In genomic region chr10:101353692-101354583, GRCh38 we compare ENCODE assay signal across 8 cellular contexts. TPM values are rescaled to one million over a fixed set of nuclear protein-coding genes. Genes with fewer than 3 reads are reported as not detected.
DNase-seq lines count a peak whose midpoint lies in the region; ATAC-seq, FAIRE-seq and TF ChIP-seq lines count a peak whose summit lies in the region.

Gene BTRC (plus strand): TSS chr10:101354165. CDS start chr10:101354181, 16 bp downstream.

- H3K36me3 ChIP-seq in IMR-90 (ENCODE audit: control insufficient read depth, insufficient read depth, low read length): no peaks in the 10 kb centered on the region
- H3K36me3 ChIP-seq in endothelial cell of umbilical vein (ENCODE audit: control insufficient read depth in 2 of 2, extremely low read depth in 1 of 2, insufficient read depth in 2 of 2, low read length in 2 of 2): no peaks in the 10 kb centered on the region

- H3K4me1 ChIP-seq in IMR-90 (ENCODE audit: control insufficient read depth, insufficient read depth, low read length) (peaks cover 3% of the 10 kb centered on the region), endothelial cell of umbilical vein (ENCODE audit: control insufficient read depth, extremely low read depth, insufficient read depth, low read length) (peaks cover 11% of the 10 kb centered on the region)

- no peak for TF ChIP-seq CTCF in IMR-90 (conservative IDR thresholded peaks at IDR 0.05; ENCODE audit: low read depth, low read length)
- TF ChIP-seq CTCF in endothelial cell of umbilical vein (IDR thresholded peaks at IDR 0.05; ENCODE audit: extremely low read depth in 1 of 2, insufficient read depth in 1 of 2, low read depth in 1 of 2, low read length in 2 of 2): no peak

- intact Hi-C loops in IMR-90 (cut with micrococcal nuclease): no loop called here
- intact Hi-C loops in endothelial cell of umbilical vein (cut with micrococcal nuclease): loop anchor here (1.0 to 5.0 kb wide), 2 partner anchors 12 to 88 kb away; no protein-coding TSS in a partner anchor

- H3K4me2 ChIP-seq in IMR-90 (ENCODE audit: low read depth, low read length) (peak within 1 kb of the TSS; percentile 82), endothelial cell of umbilical vein (ENCODE audit: insufficient read depth, low read length) (peak within 1 kb of the TSS; percentile 91)

- H2AFZ ChIP-seq in IMR-90 (replicated peaks; ENCODE audit: low read length, poor library complexity): peak within 1 kb of the TSS; percentile 99
- peak within 1 kb of the TSS; percentile 100 for H2AFZ ChIP-seq in endothelial cell of umbilical vein (ENCODE audit: low read depth, low read length)

- no TSS peak for BruUV-seq in IMR-90 (replicated peaks; lab: Mats Ljungman, UMichigan)
- no TSS peak for BruUV-seq in endothelial cell of umbilical vein (replicated peaks; lab: Mats Ljungman, UMichigan)

- no peak within 1 kb of the TSS for H2BK20ac ChIP-seq in IMR-90 (ENCODE audit: low read depth, low read length)

- peak within 1 kb of the TSS; percentile 30 for H4K91ac ChIP-seq in IMR-90 (ENCODE audit: insufficient read depth, low read depth, low read length)

- peaks cover 13% of the 10 kb centered on the region for H3K79me2 ChIP-seq in endothelial cell of umbilical vein (ENCODE audit: control insufficient read depth, insufficient read depth, low read length)

- TF ChIP-seq RAD21 in IMR-90 (IDR thresholded peaks at IDR 0.05; ENCODE audit: low read length): no peak

- POLR2A ChIA-PET in IMR-90 (lab: Charles Lee; ENCODE audit: unreplicated experiment) (interaction anchor here (0.5 kb wide), 1 partner anchor 45 kb away, joined by 5 read pairs; no protein-coding TSS in a partner anchor), endothelial cell of umbilical vein (lab: Charles Lee) (interaction anchor here (0.6 kb wide), 1 partner anchor 404 kb away, joined by 3 read pairs; no protein-coding TSS in a partner anchor)

- 1% methylated on average over 42 of the region's 70 CpGs; no CpG with 5 or more reads in 1 of the 2 experiments for WGBS in IMR-90 (ENCODE audit: extremely low coverage in 2 of 2, insufficient read length in 1 of 2), 2 experiments

- H3K4me3 ChIP-seq in IMR-90 (ENCODE audit: insufficient read depth, low read depth, low read length) (peak within 1 kb of the TSS; percentile 59), endothelial cell of umbilical vein (replicated peaks in 1 of 3; ENCODE audit: insufficient read depth in 1 of 3, low read depth in 1 of 3, low read length in 3 of 3) (peak within 1 kb of the TSS; percentile 76 to 97 (median 78))

- H2BK5ac ChIP-seq in IMR-90 (ENCODE audit: low read depth, low read length, poor library complexity, severe bottlenecking): peak within 1 kb of the TSS; percentile 64

- no peaks in the 10 kb centered on the region for H3K9me3 ChIP-seq in IMR-90 (ENCODE audit: control insufficient read depth, insufficient read depth, low read length)
- H3K9me3 ChIP-seq in endothelial cell of umbilical vein (replicated peaks; ENCODE audit: control insufficient read depth, insufficient read depth, low read length): no peaks in the 10 kb centered on the region

- TF ChIP-seq POLR2A in IMR-90 (IDR thresholded peaks at IDR 0.05; ENCODE audit: low read depth, low read length): peak; percentile 80
- TF ChIP-seq POLR2A in endothelial cell of umbilical vein (IDR thresholded peaks at IDR 0.05; ENCODE audit: low read depth, low read length): peak; percentile 72

- peak within 1 kb of the TSS; percentile 96 for H3K23ac ChIP-seq in IMR-90 (ENCODE audit: low read depth, low read length)

- H4K20me1 ChIP-seq in IMR-90 (ENCODE audit: insufficient read depth, low read length): peaks cover 4% of the 10 kb centered on the region; the same call in 1 of the 2 replicates
- H4K20me1 ChIP-seq in endothelial cell of umbilical vein (replicated peaks; ENCODE audit: control insufficient read depth, extremely low read depth, insufficient read depth, low read length): no peaks in the 10 kb centered on the region

- peak within 1 kb of the TSS; percentile 48 for H3K56ac ChIP-seq in IMR-90 (ENCODE audit: extremely low read depth, insufficient read depth, low read length)

- dilution Hi-C loops in IMR-90 (cut with HindIII; ENCODE audit: low sequenced_read_pairs, unreplicated experiment) (no loop called here), endothelial cell of umbilical vein (cut with MboI; ENCODE audit: extremely low pct_ligation_motif_present, low sequenced_read_pairs) (no loop called here)

- DNase-seq in DMS 273 treated with DMSO at 0.1 percent for 48 hours (lab: John Stamatoyannopoulos, UW) (peak; percentile 97), IMR-90 (peak; percentile 99), OCI-M1 (lab: John Stamatoyannopoulos, UW) (peak; percentile 100), activated T-cell treated with anti-CD3 and anti-CD28 coated beads for 24 hours (ENCODE audit: low read depth) (peak; percentile 96), endothelial cell of umbilical vein (ENCODE audit: low read depth, low spot score) (peak; percentile 100), midbrain (lab: John Stamatoyannopoulos, UW) (peak; percentile 100)
- peak; percentile 86 to 89 for DNase-seq in stimulated activated CD8-positive, alpha-beta memory T cell treated with anti-CD3 and anti-CD28 coated beads, Interleukin-2, amount 100 ng/mL, for 1 hour (ENCODE audit: low read depth in 2 of 2)

- peak within 1 kb of the TSS; percentile 55; the same call in 1 of the 2 replicates for H2BK120ac ChIP-seq in IMR-90 (ENCODE audit: low read depth, low read length)

- peaks cover 9 to 31% of the 10 kb centered on the region in 2 experiments; a peak in 3 of 4 replicates for H3K79me1 ChIP-seq in IMR-90 (ENCODE audit: low read depth in 1 of 2, low read length in 2 of 2)

- peak within 1 kb of the TSS; percentile 73 to 96 for H4K8ac ChIP-seq in IMR-90 (ENCODE audit: low read depth in 2 of 2, low read length in 2 of 2)

- H4K5ac ChIP-seq in IMR-90 (ENCODE audit: low read depth, low read length): peak within 1 kb of the TSS; percentile 19

- CTCF ChIA-PET in IMR-90 (lab: Yijun Ruan, JAX): interaction anchor here (1.2 kb wide), 1 partner anchor 86 kb away, joined by 4 read pairs; no protein-coding TSS in a partner anchor
- CTCF ChIA-PET in endothelial cell of umbilical vein (lab: Charles Lee): interaction anchor here (0.6 to 3.3 kb wide), 11 partner anchors 9 to 113 kb away, joined by 3 to 19 read pairs (median 3); no protein-coding TSS in a partner anchor

- peak within 1 kb of the TSS; percentile 56 for H3K27ac ChIP-seq in IMR-90 (ENCODE audit: insufficient read depth, low read length)
- H3K27ac ChIP-seq in endothelial cell of umbilical vein (ENCODE audit: insufficient read depth, low read depth, low read length): peak within 1 kb of the TSS; percentile 61

- peak within 1 kb of the TSS; percentile 86 for H2AK9ac ChIP-seq in IMR-90 (replicated peaks; ENCODE audit: low read depth, low read length, poor library complexity)

- peak; percentile 96 for FAIRE-seq in endothelial cell of umbilical vein (lab: Jason Lieb, UNC)

- H3K9ac ChIP-seq in IMR-90 (ENCODE audit: low read depth, low read length): peak within 1 kb of the TSS; percentile 73
- peak within 1 kb of the TSS; percentile 73 for H3K9ac ChIP-seq in endothelial cell of umbilical vein (replicated peaks; ENCODE audit: extremely low read depth, insufficient read depth, low read length)

- H2BK15ac ChIP-seq in IMR-90 (ENCODE audit: low read depth, low read length): peak within 1 kb of the TSS; percentile 3; the same call in 1 of the 3 replicates

- H3K9me1 ChIP-seq in IMR-90 (ENCODE audit: insufficient read depth, low read length) (peaks cover 7% of the 10 kb centered on the region), endothelial cell of umbilical vein (replicated peaks; ENCODE audit: control insufficient read depth, extremely low read depth, insufficient read depth, low read length) (no peaks in the 10 kb centered on the region)

- ATAC-seq in GM21528 (IDR thresholded peaks at IDR 0.05; ENCODE audit: low FRiP score, unreplicated experiment): peak; percentile 93
- peak; percentile 98 for ATAC-seq in IMR-90 (ENCODE audit: low read depth)

- H3K18ac ChIP-seq in IMR-90 (ENCODE audit: low read depth, low read length): peak within 1 kb of the TSS; percentile 2; the same call in 1 of the 2 replicates

- in situ Hi-C loops in IMR-90 (cut with MboI; ENCODE audit: low sequenced_read_pairs): no loop called here

- H3K27me3 ChIP-seq in IMR-90 (ENCODE audit: control insufficient read depth, insufficient read depth, low read length) (peaks cover 5% of the 10 kb centered on the region; the same call in 1 of the 2 replicates), endothelial cell of umbilical vein (ENCODE audit: control insufficient read depth in 2 of 2, insufficient read depth in 2 of 2, low read length in 2 of 2) (peaks cover 4 to 6% of the 10 kb centered on the region in 2 experiments)

- peak within 1 kb of the TSS; percentile 90 for H3K14ac ChIP-seq in IMR-90 (replicated peaks; ENCODE audit: low read depth, low read length)

- peak within 1 kb of the TSS; percentile 25; the same call in 1 of the 2 replicates for H2AK5ac ChIP-seq in IMR-90 (ENCODE audit: low read depth, low read length)

- peak within 1 kb of the TSS; percentile 92 for H3K4ac ChIP-seq in IMR-90 (ENCODE audit: low read depth, low read length)

TF ChIP-seq in IMR-90, 13 proteins besides CTCF, POLR2A, EP300 and RAD21 (continues in another document):
- TF ChIP-seq MXI1 (IDR thresholded peaks at IDR 0.05; ENCODE audit: borderline replicate concordance, low read depth, low read length): peak; percentile 70; the same call in 1 of the 2 replicates

TF ChIP-seq in endothelial cell of umbilical vein, 7 proteins besides CTCF, POLR2A, EP300 and RAD21:
- no peak for TF ChIP-seq JUN (IDR thresholded peaks at IDR 0.05; ENCODE audit: borderline replicate concordance, insufficient read depth, insufficient read length, low read depth)
- peak; percentile 50 for TF ChIP-seq GATA2 (IDR thresholded peaks at IDR 0.05; ENCODE audit: insufficient read depth, insufficient read length, low read depth, low read length)
- peak; percentile 69 for TF ChIP-seq POLR2AphosphoS5 (IDR thresholded peaks at IDR 0.05; ENCODE audit: insufficient read depth, low read depth, low read length)

RNA-seq across cellular contexts. Expression of gene BTRC, which starts in this region (rescaled TPM):
- 7.7 and 11.7 TPM in 2 replicates for total RNA-seq in IMR-90 (2012; rRNA removed)
- polyA plus RNA-seq in IMR-90 (2012; rRNA removed): 7.1 and 8.4 TPM in 2 replicates
- polyA plus RNA-seq in IMR-90 (2012; cell fraction: cytosol; rRNA removed): 3.1 and 3.6 TPM in 2 replicates
- polyA plus RNA-seq in IMR-90 (2012; cell fraction: nucleus; rRNA removed; ENCODE audit: low replicate concordance): 3.9 and 18.7 TPM in 2 replicates
- 18.5 and 19.7 TPM in 2 replicates for total RNA-seq in endothelial cell of umbilical vein
- 10.0 and 11.6 TPM in 2 replicates for polyA plus RNA-seq in endothelial cell of umbilical vein
- polyA plus RNA-seq in endothelial cell of umbilical vein (2011; cell fraction: cytosol; rRNA removed): 8.1 and 8.4 TPM in 2 replicates
- polyA plus RNA-seq in endothelial cell of umbilical vein (2011; cell fraction: nucleus; rRNA removed): 22.1 and 23.8 TPM in 2 replicates
- 17.7 and 17.9 TPM in 2 replicates for polyA plus RNA-seq in endothelial cell of umbilical vein (2012)
- 32.2 and 33.9 TPM in 2 replicates for polyA minus RNA-seq in endothelial cell of umbilical vein
- polyA minus RNA-seq in endothelial cell of umbilical vein (2011; cell fraction: cytosol; rRNA and poly(A)+ RNA removed): 10.0 TPM
- 24.4 and 31.6 TPM in 2 replicates for polyA minus RNA-seq in endothelial cell of umbilical vein (2011; cell fraction: nucleus; rRNA and poly(A)+ RNA removed)

Comparison
In these comparisons a context has a peak if more than half of its experiments do, and no peak if none do; other contexts are left out.
1. Peak in every context shown above with its lines: DNase-seq, ATAC-seq, H3K4me3 ChIP-seq and H3K27ac ChIP-seq.